In genomic region chr3:10248984-10249748, GRCh38 we compare ENCODE assay signal across 7 cellular contexts. TPM values are rescaled to one million over a fixed set of nuclear protein-coding genes. Genes with fewer than 3 reads are reported as not detected.
A peak's percentile ranks its signal among the peaks of the same experiment; 100 is the strongest.
DNase-seq lines count a peak whose midpoint lies in the region; TF ChIP-seq lines count a peak whose summit lies in the region.

No MANE protein-coding gene starts in this region.

- peak overlapping the region; percentile 92 for H3K14ac ChIP-seq in trophoblast cell (ENCODE audit: low read length)

- peaks cover 9% of the 10 kb centered on the region for H3K79me2 ChIP-seq in trophoblast cell (ENCODE audit: control insufficient read depth, insufficient read depth, low read length, poor library complexity)

- H4K8ac ChIP-seq in trophoblast cell (ENCODE audit: low read depth, low read length): peak overlapping the region; percentile 75

- no peak for TF ChIP-seq POLR2A in vagina (IDR thresholded peaks at IDR 0.05)

- no peak overlapping the region for H3K27ac ChIP-seq in trophoblast cell (ENCODE audit: low read depth, low read length)
- H3K27ac ChIP-seq in vagina: peak overlapping the region; percentile 87

- H3K36me3 ChIP-seq in trophoblast cell (ENCODE audit: control insufficient read depth in 1 of 2, insufficient read depth in 2 of 2, low read length in 2 of 2): peaks cover 8 to 10% of the 10 kb centered on the region in 2 experiments
- H3K36me3 ChIP-seq in vagina: peaks cover 0 to 6% of the 10 kb centered on the region in 2 donors

- peak overlapping the region; percentile 75 for H2BK120ac ChIP-seq in trophoblast cell (ENCODE audit: insufficient read depth, low read length, poor library complexity)

- no peak for TF ChIP-seq CTCF in vagina (IDR thresholded peaks at IDR 0.05)

- peak; percentile 44 for DNase-seq in GM19238 (ENCODE audit: insufficient read length, low spot score)
- peak; percentile 50 for DNase-seq in OCI-M1 (lab: John Stamatoyannopoulos, UW)
- DNase-seq in activated effector memory CD4-positive, alpha-beta T cell treated with anti-CD3 and anti-CD28 coated beads, Interleukin-2, amount 50 U/mL, for 16 hours: peak; percentile 85
- peak; percentile 13 for DNase-seq in globus pallidus (ENCODE audit: low spot score)
- peak in 1 of 2 donors; percentile 10 for DNase-seq in trophoblast cell
- DNase-seq in vagina (ENCODE audit: extremely low spot score in 2 of 2): no peak
- no peak for DNase-seq in NCI-H2171 treated with DMSO at 0.1 percent for 48 hours (lab: John Stamatoyannopoulos, UW)

- H2BK12ac ChIP-seq in trophoblast cell (ENCODE audit: low read length): peak overlapping the region; percentile 23

- H4K12ac ChIP-seq in trophoblast cell (ENCODE audit: low read depth, low read length): peak overlapping the region; percentile 89

- WGBS in trophoblast cell (ENCODE audit: extremely low coverage, insufficient coverage, insufficient read length): no CpG with 5 or more reads among the region's 32 CpGs

- H4K91ac ChIP-seq in trophoblast cell (ENCODE audit: low read depth, low read length): peak overlapping the region; percentile 77

- peak overlapping the region; percentile 69 for H3K4me3 ChIP-seq in trophoblast cell (ENCODE audit: low read depth, low read length)
- H3K4me3 ChIP-seq in vagina: peak overlapping the region; percentile 80 to 82

- H2BK5ac ChIP-seq in trophoblast cell (ENCODE audit: low read depth, low read length, poor library complexity): peak overlapping the region; percentile 15

- H3K9me3 ChIP-seq in trophoblast cell (ENCODE audit: insufficient read depth, low read depth, low read length) (peaks cover 2% of the 10 kb centered on the region), vagina (no peaks in the 10 kb centered on the region)

- H3K9ac ChIP-seq in trophoblast cell (ENCODE audit: low read length): peak overlapping the region; percentile 11

- intact Hi-C loops in vagina (cut with DNase I): no loop called here

- H3K4ac ChIP-seq in trophoblast cell (ENCODE audit: low read depth, low read length): peak overlapping the region; percentile 94

- H3K4me2 ChIP-seq in trophoblast cell (ENCODE audit: low read length): peak overlapping the region; percentile 74

- peak overlapping the region; percentile 81 for H3K18ac ChIP-seq in trophoblast cell (ENCODE audit: low read length)

- H3K27me3 ChIP-seq in trophoblast cell (ENCODE audit: insufficient read depth, low read length) (no peaks in the 10 kb centered on the region), vagina (no peaks in the 10 kb centered on the region)

- no peak overlapping the region for H3K23ac ChIP-seq in trophoblast cell (ENCODE audit: low read length)

- peak overlapping the region; percentile 61 for H2AFZ ChIP-seq in trophoblast cell (ENCODE audit: insufficient read depth, low read length, poor library complexity)

- peak overlapping the region; percentile 97 for H2AK5ac ChIP-seq in trophoblast cell (ENCODE audit: low read length)

- H3K4me1 ChIP-seq in trophoblast cell (ENCODE audit: control insufficient read depth in 1 of 2, insufficient read depth in 2 of 2, low read length in 2 of 2) (peaks cover 8% of the 10 kb centered on the region in 2 experiments), vagina (peaks cover 30% of the 10 kb centered on the region)

- peaks cover 10% of the 10 kb centered on the region for H3K79me1 ChIP-seq in trophoblast cell (ENCODE audit: low read length)

RNA-seq across cellular contexts. Expression of gene TATDN2, which starts 0.9 kb away (rescaled TPM):
- polyA plus RNA-seq in trophoblast cell (2013): 12.9 and 13.5 TPM in 2 replicates
- 34.4 TPM for total RNA-seq in vagina

RNA-seq across cellular contexts. Expression of gene GHRL, which starts 43.6 kb away (rescaled TPM):
- polyA plus RNA-seq in trophoblast cell (2013): 0.04 and 0.08 TPM in 2 replicates
- total RNA-seq in vagina: not detected

Comparison
In these comparisons a context has a peak if more than half of its experiments do, and no peak if none do; other contexts are left out.
1. DNase-seq: peak in GM19238 (single experiment), OCI-M1 (single experiment), activated effector memory CD4-positive, alpha-beta T cell treated with anti-CD3 and anti-CD28 coated beads, Interleukin-2, amount 50 U/mL, for 16 hours (single experiment) and globus pallidus (single experiment); none in vagina (0 of 2) and NCI-H2171 treated with DMSO at 0.1 percent for 48 hours (single experiment).